ENCODE assay signal across 27 cellular contexts in the genomic region with DNA sequence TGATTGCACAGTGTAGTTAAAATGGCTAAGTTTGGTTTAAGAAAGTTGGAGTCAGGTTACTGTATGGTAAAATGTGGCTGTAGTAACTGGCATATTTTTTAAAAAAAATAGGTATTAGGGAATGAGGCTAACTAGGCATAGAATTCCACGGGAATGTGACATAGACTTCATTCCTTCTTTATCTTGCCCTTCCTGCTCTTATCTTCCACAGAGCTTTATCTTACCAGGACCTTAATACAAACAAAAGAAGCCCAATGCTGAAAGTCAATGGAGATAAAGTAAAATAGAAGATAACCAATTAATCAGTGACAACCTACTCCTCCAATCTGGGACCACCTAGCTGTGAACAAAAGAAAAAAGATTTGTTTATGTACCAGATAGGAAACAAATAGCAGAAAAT. TPM values are rescaled to one million over a fixed set of nuclear protein-coding genes. Genes with fewer than 3 reads are reported as not detected.
DNase-seq lines count a peak whose midpoint lies in the region; ATAC-seq, FAIRE-seq and TF ChIP-seq lines count a peak whose summit lies in the region.
"Had no signal": no experiment of that assay in that cellular context is flagged by ENCODE, and none has a peak within 500 bp of the region (broad histone marks: within the 10 kb centered on the region; RNA-seq: fewer than 3 reads in every experiment).

No MANE protein-coding gene starts in this region.

- no peaks in the 10 kb centered on the region for H3K79me2 ChIP-seq in astrocyte (ENCODE audit: insufficient read depth, low read length)
- peaks cover 19% of the 10 kb centered on the region for H3K79me2 ChIP-seq in hepatocyte

- H3K9ac ChIP-seq in HUES48 (ENCODE audit: low read depth, low read length) (no peak overlapping the region), astrocyte (ENCODE audit: low read length) (no peak overlapping the region)

- no peak overlapping the region for H3K4me3 ChIP-seq in HUES48 (ENCODE audit: low read depth, low read length)
- H3K4me3 ChIP-seq in astrocyte (ENCODE audit: insufficient read depth, low read depth, low read length): no peak overlapping the region
- no peak overlapping the region for H3K4me3 ChIP-seq in hepatocyte
- H3K4me3 ChIP-seq: A549, SK-N-MC had no signal

- H3K9me3 ChIP-seq in HUES48 (ENCODE audit: control insufficient read depth, insufficient read depth, low read length) (no peaks in the 10 kb centered on the region), astrocyte (ENCODE audit: insufficient read depth, low read depth, low read length) (no peaks in the 10 kb centered on the region), hepatocyte (ENCODE audit: low read depth) (no peaks in the 10 kb centered on the region)
- H3K9me3 ChIP-seq: A549 had no signal

- peaks cover 9% of the 10 kb centered on the region for H3K4me1 Mint-ChIP-seq in astrocyte (ENCODE audit: low read depth, unreplicated experiment)
- H3K4me1 Mint-ChIP-seq in type B pancreatic cell (ENCODE audit: unreplicated experiment): peaks cover 14% of the 10 kb centered on the region

- TF ChIP-seq CTCF in astrocyte (IDR thresholded peaks at IDR 0.05; ENCODE audit: insufficient read depth, low read depth, low read length): no peak
- no peak for TF ChIP-seq CTCF in hepatocyte (IDR thresholded peaks at IDR 0.05; ENCODE audit: poor library complexity)
- TF ChIP-seq CTCF in type B pancreatic cell (conservative IDR thresholded peaks at IDR 0.05): no peak

- 0% methylated on average over 1 of the region's 1 CpG for WGBS in hepatocyte (ENCODE audit: low lambda C conversion rate, missing lambda C conversion rate)

- H3K27me3 Mint-ChIP-seq in astrocyte (ENCODE audit: low read depth, unreplicated experiment) (no peaks in the 10 kb centered on the region), type B pancreatic cell (no peaks in the 10 kb centered on the region)
- H3K27me3 Mint-ChIP-seq: B cell; CD8-positive, alpha-beta memory T cell; IgD-negative memory B cell had no signal

- H2AFZ ChIP-seq in astrocyte (ENCODE audit: low read depth, low read length): no peak overlapping the region
- no peak overlapping the region for H2AFZ ChIP-seq in hepatocyte

- H3K36me3 Mint-ChIP-seq in astrocyte (ENCODE audit: low read depth, unreplicated experiment) (peaks cover 3% of the 10 kb centered on the region), type B pancreatic cell (peaks cover 18% of the 10 kb centered on the region)

- H3K4me1 ChIP-seq in HUES48 (ENCODE audit: control insufficient read depth, insufficient read depth, low read length): peaks cover 11% of the 10 kb centered on the region
- no peaks in the 10 kb centered on the region for H3K4me1 ChIP-seq in astrocyte (ENCODE audit: insufficient read depth, low read length)
- H3K4me1 ChIP-seq in hepatocyte (ENCODE audit: insufficient read depth): peaks cover 3% of the 10 kb centered on the region
- H3K4me1 ChIP-seq: A549 had no signal

- H3K9me2 ChIP-seq in hepatocyte (replicated peaks; ENCODE audit: insufficient read depth): no peaks in the 10 kb centered on the region

- H3K4me3 Mint-ChIP-seq in astrocyte (ENCODE audit: unreplicated experiment): no peak overlapping the region
- no peak overlapping the region for H3K4me3 Mint-ChIP-seq in type B pancreatic cell
- H3K4me3 Mint-ChIP-seq: B cell; CD8-positive, alpha-beta memory T cell; H9; IgD-negative memory B cell had no signal

- H3K4me2 ChIP-seq in astrocyte (ENCODE audit: low read length) (no peak overlapping the region), hepatocyte (no peak overlapping the region)
- H3K4me2 ChIP-seq: A549 had no signal

- H3K27ac Mint-ChIP-seq in astrocyte (ENCODE audit: unreplicated experiment): no peak overlapping the region
- peak overlapping the region; percentile 64 for H3K27ac Mint-ChIP-seq in type B pancreatic cell
- H3K27ac Mint-ChIP-seq: B cell; CD8-positive, alpha-beta memory T cell; IgD-negative memory B cell had no signal

- H3K36me3 ChIP-seq in HUES48 (ENCODE audit: control insufficient read depth, insufficient read depth, low read length) (peaks cover 25% of the 10 kb centered on the region), astrocyte (ENCODE audit: insufficient read depth, low read length) (no peaks in the 10 kb centered on the region), hepatocyte (replicated peaks; ENCODE audit: insufficient read depth, low read depth) (no peaks in the 10 kb centered on the region)

- H4K20me1 ChIP-seq in astrocyte (ENCODE audit: insufficient read depth, low read length) (peaks cover 6% of the 10 kb centered on the region), hepatocyte (ENCODE audit: insufficient read depth, poor library complexity, severe bottlenecking) (no peaks in the 10 kb centered on the region)

- H3K27ac ChIP-seq in HUES48 (ENCODE audit: low read depth, low read length) (peak overlapping the region; percentile 47), astrocyte (ENCODE audit: low read depth, low read length) (no peak overlapping the region), hepatocyte (peak overlapping the region; percentile 60)
- H3K27ac ChIP-seq: A549, C4-2B, SK-N-MC had no signal

- DNase-seq in astrocyte (ENCODE audit: low read depth): peak; percentile 44
- no peak for DNase-seq in hepatocyte (ENCODE audit: low spot score)
- no peak for DNase-seq in type B pancreatic cell (ENCODE audit: extremely low spot score, unreplicated experiment)
- DNase-seq in AG08396 (ENCODE audit: low spot score): no peak
- no peak for DNase-seq in left cardiac atrium
- DNase-seq in NCI-H446 treated with DMSO at 0.1 percent for 48 hours (lab: John Stamatoyannopoulos, UW): no peak
- DNase-seq: Calu3; CD8-positive, alpha-beta memory T cell; DND-41; H9; NCI-H1092; NCI-H1417 treated with DMSO at 0.1 percent for 48 hours; NCI-H1694 treated with DMSO at 0.1 percent for 48 hours; NCI-H2081 treated with DMSO at 0.1 percent for 48 hours; NCI-H2171; NCI-H345; NCI-H524; NCI-H774; SIG-M5 had no signal

- intact Hi-C loops in left cardiac atrium (cut with DNase I): no loop called here

- no peaks in the 10 kb centered on the region for H3K27me3 ChIP-seq in HUES48 (ENCODE audit: control insufficient read depth, insufficient read depth, low read length)
- H3K27me3 ChIP-seq in astrocyte (ENCODE audit: insufficient read depth, low read length): no peaks in the 10 kb centered on the region
- no peaks in the 10 kb centered on the region for H3K27me3 ChIP-seq in hepatocyte

- H3K9me3 Mint-ChIP-seq in astrocyte (ENCODE audit: unreplicated experiment): no peaks in the 10 kb centered on the region
- H3K9me3 Mint-ChIP-seq in type B pancreatic cell: no peaks in the 10 kb centered on the region
- H3K9me3 Mint-ChIP-seq: CD8-positive, alpha-beta memory T cell; H9; IgD-negative memory B cell had no signal

- no peak for FAIRE-seq in astrocyte (lab: Jason Lieb, UNC)
- FAIRE-seq: A549, GM12892, RCC 7860 had no signal

- no peak for ATAC-seq in left cardiac atrium
- ATAC-seq: A549 had no signal

RNA-seq across cellular contexts. Expression of a gene that starts 58.1 kb away (rescaled TPM):
- total RNA-seq in astrocyte (6.2 and 7.1 TPM in 2 replicates), hepatocyte (10.4 and 13.6 TPM in 2 replicates), type B pancreatic cell (ENCODE audit: low replicate concordance) (14.9 and 29.0 TPM in 2 replicates), left cardiac atrium (1 to 10 TPM; 3.4 to 4.0 TPM)
- 2.4 and 3.2 TPM in 2 replicates for polyA plus RNA-seq in hepatocyte
